In genomic region chr1:55490556-55490955, GRCh38 we compare ENCODE assay signal across 23 cellular contexts.
DNase-seq lines count a peak whose midpoint lies in the region; ATAC-seq, FAIRE-seq and TF ChIP-seq lines count a peak whose summit lies in the region.
"Had no signal": no experiment of that assay in that cellular context is flagged by ENCODE, and none has a peak within 500 bp of the region (broad histone marks: within the 10 kb centered on the region; RNA-seq: fewer than 3 reads in every experiment).

No MANE protein-coding gene starts in this region.

- H3K9me1 ChIP-seq in keratinocyte (ENCODE audit: control insufficient read depth, extremely low read depth, insufficient read depth, low read length): no peaks in the 10 kb centered on the region

- H3K4me2 ChIP-seq in keratinocyte (ENCODE audit: control insufficient read depth, extremely low read depth, insufficient read depth, low read depth, low read length): no peak overlapping the region

- H4K20me1 ChIP-seq in keratinocyte (ENCODE audit: control insufficient read depth, extremely low read depth, insufficient read depth, low read length): no peaks in the 10 kb centered on the region

- DNase-seq in AG08396 (ENCODE audit: low spot score): peak; percentile 46
- peak; percentile 76 for DNase-seq in HT1080 (ENCODE audit: low read depth)
- peak; percentile 32 for DNase-seq in bronchial epithelial cell (ENCODE audit: low read depth)
- DNase-seq in keratinocyte (ENCODE audit: low read depth, low spot score): no peak
- no peak for DNase-seq in NCI-H2196 treated with DMSO at 0.1 percent for 48 hours (lab: John Stamatoyannopoulos, UW; ENCODE audit: unreplicated experiment)
- no peak for DNase-seq in NOMO-1 treated with DMSO at 0.1 percent for 48 hours (lab: John Stamatoyannopoulos, UW; ENCODE audit: unreplicated experiment)
- DNase-seq in mucosa of gallbladder (ENCODE audit: low spot score): no peak
- DNase-seq: effector CD4-positive, alpha-beta T cell; erythroblast; GDM1; glutamatergic neuron; NCI-H1105; NCI-H2029 treated with DMSO at 0.1 percent for 48 hours; NCI-H446 treated with DMSO at 0.1 percent for 48 hours; T-helper 2 cell; WERI-Rb-1 had no signal

- H3K27ac ChIP-seq in keratinocyte (ENCODE audit: control insufficient read depth, insufficient read depth, low read length): no peak overlapping the region
- H3K27ac ChIP-seq: ascending aorta, WERI-Rb-1 had no signal

- H3K4me3 ChIP-seq in bronchial epithelial cell (ENCODE audit: low read depth, low read length): no peak overlapping the region
- no peak overlapping the region for H3K4me3 ChIP-seq in keratinocyte (ENCODE audit: control insufficient read depth in 2 of 3, extremely low read depth in 1 of 3, insufficient read depth in 2 of 3, low read depth in 1 of 3, low read length in 3 of 3)
- H3K4me3 ChIP-seq: ascending aorta had no signal

- H3K9me3 ChIP-seq in keratinocyte (ENCODE audit: control insufficient read depth, low read depth, low read length): no peaks in the 10 kb centered on the region
- H3K9me3 ChIP-seq: ascending aorta had no signal

- peaks cover 8% of the 10 kb centered on the region for H3K4me1 ChIP-seq in keratinocyte (ENCODE audit: control insufficient read depth, extremely low read depth, insufficient read depth, low read length)
- H3K4me1 ChIP-seq: ascending aorta had no signal

- H3K79me2 ChIP-seq in keratinocyte (ENCODE audit: control insufficient read depth, insufficient read depth, low read length): no peaks in the 10 kb centered on the region

- peak overlapping the region; percentile 7 for H2AFZ ChIP-seq in keratinocyte (ENCODE audit: control insufficient read depth, low read length)

- H3K36me3 ChIP-seq in bronchial epithelial cell (ENCODE audit: control insufficient read depth, insufficient read depth, low read length): no peaks in the 10 kb centered on the region
- no peaks in the 10 kb centered on the region for H3K36me3 ChIP-seq in keratinocyte (ENCODE audit: control insufficient read depth in 2 of 2, extremely low read depth in 1 of 2, insufficient read depth in 2 of 2, low read length in 2 of 2)
- H3K36me3 ChIP-seq: ascending aorta, WERI-Rb-1 had no signal

- FAIRE-seq in bronchial epithelial cell (lab: Jason Lieb, UNC): no peak
- peak; percentile 82 for FAIRE-seq in keratinocyte (lab: Jason Lieb, UNC)

- no peak overlapping the region for H3K9ac ChIP-seq in keratinocyte (ENCODE audit: control insufficient read depth, extremely low read depth, insufficient read depth, low read length)

- dilution Hi-C loops in keratinocyte (cut with MboI; ENCODE audit: extremely low pct_ligation_motif_present, low sequenced_read_pairs): no loop called here

- H3K27me3 ChIP-seq in bronchial epithelial cell (ENCODE audit: control insufficient read depth, insufficient read depth, low read length) (no peaks in the 10 kb centered on the region), keratinocyte (ENCODE audit: control insufficient read depth, extremely low read depth, insufficient read depth, low read length) (no peaks in the 10 kb centered on the region)
- H3K27me3 ChIP-seq: ascending aorta had no signal

- ATAC-seq in GM21576 (IDR thresholded peaks at IDR 0.05; ENCODE audit: unreplicated experiment): no peak
- ATAC-seq: activated naive CD4-positive, alpha-beta T cell treated with anti-CD3 and anti-CD28 coated beads, Interleukin-2, amount 50 U/mL, for 72 hours; activated T-helper 17 cell treated with anti-CD3 and anti-CD28 coated beads, Interleukin-2, amount 50 U/mL, for 72 hours; left lobe of liver; natural killer cell treated with Interleukin-12 subunit alpha and Interleukin-12 subunit beta and Interleukin-15 and Interleukin-18, amount 100 ng/mL, for 72 hours; sciatic nerve had no signal

- TF ChIP-seq CTCF in bronchial epithelial cell (IDR thresholded peaks at IDR 0.05; ENCODE audit: insufficient read depth, low read length, severe bottlenecking) (no peak), keratinocyte (optimal IDR thresholded peaks at IDR 0.05 in 1 of 3, IDR thresholded peaks at IDR 0.05 in 1 of 3, conservative IDR thresholded peaks at IDR 0.05 in 1 of 3; ENCODE audit: extremely low read depth in 1 of 3, insufficient read depth in 2 of 3, low read length in 3 of 3) (no peak)

Comparison
In these comparisons a context has a peak if more than half of its experiments do, and no peak if none do; other contexts are left out.
1. DNase-seq: peak in AG08396 (single experiment), HT1080 (single experiment) and bronchial epithelial cell (single experiment); none in keratinocyte (single experiment), NCI-H2196 treated with DMSO at 0.1 percent for 48 hours (single experiment), NOMO-1 treated with DMSO at 0.1 percent for 48 hours (single experiment) and mucosa of gallbladder (single experiment).